In the genomic region with DNA sequence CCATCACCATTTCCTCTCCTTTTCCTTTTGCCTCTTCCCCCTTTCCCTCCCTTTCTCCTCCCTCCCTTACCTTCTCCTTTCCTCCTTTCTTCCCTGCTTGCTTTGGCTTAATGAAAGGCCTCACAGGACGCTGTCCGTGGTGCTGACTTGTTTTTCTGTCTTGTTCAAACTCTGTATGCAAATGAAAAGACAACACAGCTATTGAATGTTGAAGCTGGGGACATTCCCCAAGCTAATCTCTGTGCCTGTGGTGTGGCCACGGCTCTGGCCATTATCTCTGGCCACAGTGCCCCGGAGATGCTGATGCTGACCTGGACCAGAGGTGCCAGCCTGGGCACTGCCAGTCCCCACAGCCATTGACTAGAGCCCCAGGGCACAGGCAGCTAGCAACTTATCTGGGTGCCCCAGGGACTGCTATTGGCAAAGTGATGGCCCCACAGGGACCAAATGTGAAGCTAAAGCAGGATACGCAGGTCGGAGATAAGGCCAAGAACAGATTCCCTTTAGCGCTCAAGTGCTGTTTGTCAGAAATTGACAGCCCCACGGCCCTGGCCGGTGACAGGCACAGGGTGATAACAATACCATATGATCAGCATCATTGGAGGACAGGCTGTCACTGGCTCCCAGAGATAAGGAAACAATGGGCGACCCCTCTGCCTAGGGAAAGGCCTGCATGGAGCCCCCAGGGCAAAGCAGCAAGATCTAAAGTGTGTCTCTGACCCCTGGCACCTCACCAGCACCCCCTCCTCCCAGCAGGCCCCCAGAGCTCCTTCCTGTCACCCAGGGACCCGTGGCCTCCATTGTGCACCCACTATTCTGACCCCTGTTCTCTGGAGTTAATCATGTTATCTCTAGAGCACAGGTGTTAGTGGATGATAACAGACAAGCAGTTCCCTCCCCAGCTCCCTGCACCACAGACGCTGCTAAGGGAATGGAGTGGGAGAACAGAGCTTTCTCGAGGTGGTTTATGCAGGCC, we compare ENCODE assay signal across 8 cellular contexts. TPM values are rescaled to one million over a fixed set of nuclear protein-coding genes. Genes with fewer than 3 reads are reported as not detected.
DNase-seq lines count a peak whose midpoint lies in the region; ATAC-seq and TF ChIP-seq lines count a peak whose summit lies in the region.

No MANE protein-coding gene starts in this region.

- no peak overlapping the region for H2AK5ac ChIP-seq in neuronal stem cell (ENCODE audit: low read depth, low read length)

- intact Hi-C loops in activated CD4-positive, alpha-beta T cell treated with anti-CD3 and anti-CD28 coated beads, Interleukin-2, amount 10 ng/mL, durations not matched to agents 24 days and 14 days (cut with micrococcal nuclease): no loop called here

- H2BK5ac ChIP-seq in neuronal stem cell (ENCODE audit: low read length): no peak overlapping the region

- H3K36me3 ChIP-seq in neuronal stem cell (replicated peaks in 1 of 2; ENCODE audit: control insufficient read depth in 2 of 2, insufficient read depth in 2 of 2, low read length in 2 of 2): peaks cover 0 to 1% of the 10 kb centered on the region in 2 donors

- H3K4me2 ChIP-seq in neuronal stem cell (ENCODE audit: insufficient read depth, low read length, poor library complexity, severe bottlenecking): no peak overlapping the region

- H3K4me1 ChIP-seq in neuronal stem cell (ENCODE audit: control insufficient read depth in 2 of 2, insufficient read depth in 1 of 2, low read depth in 1 of 2, low read length in 2 of 2): peaks cover 0 to 4% of the 10 kb centered on the region in 2 donors

- no peak overlapping the region for H3K9ac ChIP-seq in neuronal stem cell (ENCODE audit: low read depth, low read length, poor library complexity)

- no peak overlapping the region for H3K27ac ChIP-seq in neuronal stem cell (replicated peaks; ENCODE audit: low read length)

- H3K9me3 Mint-ChIP-seq in activated CD4-positive, alpha-beta T cell treated with anti-CD3 and anti-CD28 coated beads, Interleukin-2, amount 10 ng/mL, durations not matched to agents 24 days and 14 days: peaks cover 5% of the 10 kb centered on the region

- H3K18ac ChIP-seq in neuronal stem cell (ENCODE audit: low read length): no peak overlapping the region

- no peaks in the 10 kb centered on the region for H3K4me1 Mint-ChIP-seq in activated CD4-positive, alpha-beta T cell treated with anti-CD3 and anti-CD28 coated beads, Interleukin-2, amount 10 ng/mL, durations not matched to agents 24 days and 14 days

- H3K27ac Mint-ChIP-seq in activated CD4-positive, alpha-beta T cell treated with anti-CD3 and anti-CD28 coated beads, Interleukin-2, amount 10 ng/mL, durations not matched to agents 24 days and 14 days: no peak overlapping the region

- no peak overlapping the region for H2BK120ac ChIP-seq in neuronal stem cell (ENCODE audit: low read depth, low read length)

- H3K27me3 Mint-ChIP-seq in activated CD4-positive, alpha-beta T cell treated with anti-CD3 and anti-CD28 coated beads, Interleukin-2, amount 10 ng/mL, durations not matched to agents 24 days and 14 days: peaks cover 4% of the 10 kb centered on the region

- no peak overlapping the region for H2BK12ac ChIP-seq in neuronal stem cell (ENCODE audit: low read length)

- H3K14ac ChIP-seq in neuronal stem cell (ENCODE audit: low read length): no peak overlapping the region

- H3K4ac ChIP-seq in neuronal stem cell (ENCODE audit: low read length): no peak overlapping the region

- H3K36me3 Mint-ChIP-seq in activated CD4-positive, alpha-beta T cell treated with anti-CD3 and anti-CD28 coated beads, Interleukin-2, amount 10 ng/mL, durations not matched to agents 24 days and 14 days (ENCODE audit: low read depth): no peaks in the 10 kb centered on the region

- no peak overlapping the region for H3K23ac ChIP-seq in neuronal stem cell (ENCODE audit: low read depth, low read length, poor library complexity)

- no peak for ATAC-seq in HG03097 (IDR thresholded peaks at IDR 0.05; ENCODE audit: low FRiP score, unreplicated experiment)

- DNase-seq in CD1c-positive myeloid dendritic cell (ENCODE audit: extremely low spot score): peak; percentile 40
- peak; percentile 31 for DNase-seq in HuH-7.5 (ENCODE audit: low spot score)
- peak; percentile 88 for DNase-seq in activated CD4-positive, alpha-beta T cell treated with anti-CD3 and anti-CD28 coated beads, Interleukin-2, amount 10 ng/mL, durations not matched to agents 24 days and 14 days
- DNase-seq in epithelial cell of esophagus (ENCODE audit: low read depth): peak; percentile 80
- peak; percentile 94 for DNase-seq in neuronal stem cell (ENCODE audit: low spot score)
- no peak for DNase-seq in NK-92 (lab: John Stamatoyannopoulos, UW; ENCODE audit: unreplicated experiment)
- DNase-seq in NCI-H748 treated with DMSO at 0.1 percent for 48 hours (lab: John Stamatoyannopoulos, UW): no peak

- no peak overlapping the region for H3K4me3 Mint-ChIP-seq in activated CD4-positive, alpha-beta T cell treated with anti-CD3 and anti-CD28 coated beads, Interleukin-2, amount 10 ng/mL, durations not matched to agents 24 days and 14 days

- H2BK15ac ChIP-seq in neuronal stem cell (ENCODE audit: low read length): no peak overlapping the region

- H3K27me3 ChIP-seq in neuronal stem cell (ENCODE audit: control insufficient read depth in 3 of 3, insufficient read depth in 3 of 3, low read depth in 1 of 3, low read length in 3 of 3): peaks cover 0 to 8% (median 0%) of the 10 kb centered on the region in 3 experiments

- no peak overlapping the region for H3K4me3 ChIP-seq in epithelial cell of esophagus (ENCODE audit: low read length)
- H3K4me3 ChIP-seq in neuronal stem cell (ENCODE audit: low read length in 2 of 2): no peak overlapping the region

- H3K9me3 ChIP-seq in neuronal stem cell (replicated peaks in 1 of 2; ENCODE audit: control insufficient read depth in 2 of 2, insufficient read depth in 1 of 2, low read depth in 1 of 2, low read length in 2 of 2): no peaks in the 10 kb centered on the region

- H3K79me1 ChIP-seq in neuronal stem cell (ENCODE audit: low read depth, low read length): no peaks in the 10 kb centered on the region

- H4K8ac ChIP-seq in neuronal stem cell (ENCODE audit: low read depth, low read length): no peak overlapping the region

- no peak overlapping the region for H4K91ac ChIP-seq in neuronal stem cell (ENCODE audit: low read depth, low read length, poor library complexity)

- no peak overlapping the region for H2AFZ ChIP-seq in neuronal stem cell (ENCODE audit: low read length)

- no CpG with 5 or more reads among the region's 13 CpGs for WGBS in neuronal stem cell (ENCODE audit: extremely low coverage in 2 of 2, insufficient read length in 2 of 2, insufficient replicate concordance in 1 of 2), 2 donors

- no peak for TF ChIP-seq CTCF in epithelial cell of esophagus (IDR thresholded peaks at IDR 0.05; ENCODE audit: insufficient read depth, low read depth, low read length, missing control alignments)

RNA-seq across cellular contexts. Expression of a gene that starts 31.6 kb away (rescaled TPM):
- not detected in 2 replicates for total RNA-seq in activated CD4-positive, alpha-beta T cell treated with anti-CD3 and anti-CD28 coated beads, Interleukin-2, amount 10 ng/mL, durations not matched to agents 24 days and 14 days
- 0.11 TPM for polyA plus RNA-seq in neuronal stem cell (2013, experiment 1 of 2)
- polyA plus RNA-seq in neuronal stem cell (2013, experiment 2 of 2): 0.14 TPM

RNA-seq across cellular contexts. Expression of a gene that starts 55.5 kb away (rescaled TPM):
- total RNA-seq in activated CD4-positive, alpha-beta T cell treated with anti-CD3 and anti-CD28 coated beads, Interleukin-2, amount 10 ng/mL, durations not matched to agents 24 days and 14 days: 15.2 and 15.8 TPM in 2 replicates
- polyA plus RNA-seq in neuronal stem cell (2013, experiment 1 of 2): 7.2 TPM
- polyA plus RNA-seq in neuronal stem cell (2013, experiment 2 of 2): 7.2 TPM

Comparison
In these comparisons a context has a peak if more than half of its experiments do, and no peak if none do; other contexts are left out.
1. DNase-seq: peak in CD1c-positive myeloid dendritic cell (single experiment), HuH-7.5 (single experiment), activated CD4-positive, alpha-beta T cell treated with anti-CD3 and anti-CD28 coated beads, Interleukin-2, amount 10 ng/mL, durations not matched to agents 24 days and 14 days (single experiment), epithelial cell of esophagus (single experiment) and neuronal stem cell (single experiment); none in NK-92 (single experiment) and NCI-H748 treated with DMSO at 0.1 percent for 48 hours (single experiment).